Comparison of ENCODE assay signal across 21 cellular contexts in the genomic region with DNA sequence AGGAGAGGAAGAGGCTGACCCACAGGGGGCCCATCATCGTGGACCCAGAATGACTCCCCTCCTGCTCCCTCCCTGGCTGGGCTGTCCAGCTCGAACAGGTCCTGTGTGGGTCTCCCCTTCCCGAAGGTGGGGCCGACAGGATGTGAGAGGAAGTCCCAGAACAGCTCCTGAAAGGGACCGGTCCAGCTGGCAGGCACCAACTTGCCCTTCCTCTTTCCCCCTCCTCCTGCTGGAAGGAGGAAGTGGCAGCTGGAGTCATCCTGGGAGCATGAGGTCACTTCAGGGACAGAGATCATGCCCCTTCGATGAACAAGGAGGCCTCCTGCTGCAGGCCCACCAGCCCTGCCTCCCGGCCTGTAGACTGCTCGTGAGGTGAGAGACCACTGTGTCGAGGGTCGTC. TPM values are rescaled to one million over a fixed set of nuclear protein-coding genes. Genes with fewer than 3 reads are reported as not detected.
DNase-seq lines count a peak whose midpoint lies in the region; ATAC-seq and TF ChIP-seq lines count a peak whose summit lies in the region.
"Had no signal": no experiment of that assay in that cellular context is flagged by ENCODE, and none has a peak within 500 bp of the region (broad histone marks: within the 10 kb centered on the region; RNA-seq: fewer than 3 reads in every experiment).

No MANE protein-coding gene starts in this region.

- H3K4ac ChIP-seq in IMR-90 (ENCODE audit: low read depth, low read length), result no peak overlapping the region

- POLR2A ChIA-PET in IMR-90 (lab: Charles Lee; ENCODE audit: unreplicated experiment), result no interaction called here
- POLR2A ChIA-PET in naive thymus-derived CD4-positive, alpha-beta T cell (lab: Charles Lee), result no interaction called here
- POLR2A ChIA-PET in activated CD4-positive, alpha-beta T cell treated with anti-CD3 and anti-CD28 coated beads for 36 hours (lab: Charles Lee), result no interaction called here

- H3K36me3 Mint-ChIP-seq in naive thymus-derived CD4-positive, alpha-beta T cell, result peaks cover 0 to 10% (median 5%) of the 10 kb centered on the region in 5 donors
- peaks cover 3% of the 10 kb centered on the region for H3K36me3 Mint-ChIP-seq in activated CD4-positive, alpha-beta T cell treated with anti-CD3 and anti-CD28 coated beads for 36 hours (ENCODE audit: low read depth)

- H3K56ac ChIP-seq in IMR-90 (ENCODE audit: extremely low read depth, insufficient read depth, low read length), result no peak overlapping the region

- no peak overlapping the region for H2AK9ac ChIP-seq in IMR-90 (replicated peaks; ENCODE audit: low read depth, low read length, poor library complexity)

- H2AFZ ChIP-seq in IMR-90 (replicated peaks; ENCODE audit: low read length, poor library complexity), result peak overlapping the region; percentile 37

- no peak overlapping the region for H2BK5ac ChIP-seq in IMR-90 (ENCODE audit: low read depth, low read length, poor library complexity, severe bottlenecking)

- no peak for TF ChIP-seq POLR2A in IMR-90 (IDR thresholded peaks at IDR 0.05; ENCODE audit: low read depth, low read length)

- H2BK20ac ChIP-seq in IMR-90 (ENCODE audit: low read depth, low read length), result no peak overlapping the region

- H2AK5ac ChIP-seq in IMR-90 (ENCODE audit: low read depth, low read length), result no peak overlapping the region

- H3K9me1 ChIP-seq in IMR-90 (ENCODE audit: insufficient read depth, low read length), result no peaks in the 10 kb centered on the region

- H3K79me1 ChIP-seq in IMR-90 (ENCODE audit: low read depth in 1 of 2, low read length in 2 of 2), result no peaks in the 10 kb centered on the region

- dilution Hi-C loops in IMR-90 (cut with HindIII; ENCODE audit: low sequenced_read_pairs, unreplicated experiment), result no loop called here

- H3K27ac Mint-ChIP-seq in naive thymus-derived CD4-positive, alpha-beta T cell, result no peak overlapping the region
- no peak overlapping the region for H3K27ac Mint-ChIP-seq in activated CD4-positive, alpha-beta T cell treated with anti-CD3 and anti-CD28 coated beads for 36 hours
- H3K27ac Mint-ChIP-seq: activated CD8-positive, alpha-beta T cell treated with anti-CD3 and anti-CD28 coated beads, Interleukin-2, amount 10 ng/mL, durations not matched to agents 7 days and 5 days had no signal

- H2BK120ac ChIP-seq in IMR-90 (ENCODE audit: low read depth, low read length), result no peak overlapping the region

- TF ChIP-seq CTCF in IMR-90 (conservative IDR thresholded peaks at IDR 0.05; ENCODE audit: low read depth, low read length), result no peak

- no peak overlapping the region for H3K14ac ChIP-seq in IMR-90 (replicated peaks; ENCODE audit: low read depth, low read length)

- in situ Hi-C loops in IMR-90 (cut with MboI; ENCODE audit: low sequenced_read_pairs), result no loop called here

- no peak overlapping the region for H3K9ac ChIP-seq in IMR-90 (ENCODE audit: low read depth, low read length)

- no peak overlapping the region for H3K23ac ChIP-seq in IMR-90 (ENCODE audit: low read depth, low read length)

- intact Hi-C loops in IMR-90 (cut with micrococcal nuclease), result no loop called here
- intact Hi-C loops in naive thymus-derived CD4-positive, alpha-beta T cell (cut with micrococcal nuclease), result no loop called here
- intact Hi-C loops in activated CD4-positive, alpha-beta T cell treated with anti-CD3 and anti-CD28 coated beads for 36 hours (cut with DNase I, micrococcal nuclease), result no loop called here

- peaks cover 0 to 38% (median 5%) of the 10 kb centered on the region in 5 donors for H3K27me3 Mint-ChIP-seq in naive thymus-derived CD4-positive, alpha-beta T cell
- peaks cover 4% of the 10 kb centered on the region for H3K27me3 Mint-ChIP-seq in activated CD4-positive, alpha-beta T cell treated with anti-CD3 and anti-CD28 coated beads for 36 hours

- H4K91ac ChIP-seq in IMR-90 (ENCODE audit: insufficient read depth, low read depth, low read length), result no peak overlapping the region

- WGBS in IMR-90 (ENCODE audit: extremely low coverage in 2 of 2, insufficient read length in 1 of 2), 2 experiments, result 52% methylated on average over 4 of the region's 10 CpGs; no CpG with 5 or more reads in 1 of the 2 experiments

- H3K4me1 Mint-ChIP-seq in naive thymus-derived CD4-positive, alpha-beta T cell, result peaks cover 17 to 23% (median 20%) of the 10 kb centered on the region in 7 donors
- peaks cover 15% of the 10 kb centered on the region for H3K4me1 Mint-ChIP-seq in activated CD4-positive, alpha-beta T cell treated with anti-CD3 and anti-CD28 coated beads for 36 hours

- H3K4me3 Mint-ChIP-seq in naive thymus-derived CD4-positive, alpha-beta T cell, result no peak overlapping the region
- H3K4me3 Mint-ChIP-seq in activated CD4-positive, alpha-beta T cell treated with anti-CD3 and anti-CD28 coated beads for 36 hours, result no peak overlapping the region
- H3K4me3 Mint-ChIP-seq: activated CD8-positive, alpha-beta T cell treated with anti-CD3 and anti-CD28 coated beads, Interleukin-2, amount 10 ng/mL, durations not matched to agents 7 days and 5 days had no signal

- DNase-seq in NOMO-1 treated with DMSO at 0.1 percent for 48 hours (lab: John Stamatoyannopoulos, UW; ENCODE audit: unreplicated experiment), result peak; percentile 11
- no peak for DNase-seq in NOMO-1 treated with dmso at 0.1 percent for 144 hours (lab: John Stamatoyannopoulos, UW; ENCODE audit: unreplicated experiment)
- no peak for DNase-seq in IMR-90
- DNase-seq in UCSD-AML1 (lab: John Stamatoyannopoulos, UW; ENCODE audit: unreplicated experiment), result peak; percentile 53
- no peak for DNase-seq in naive thymus-derived CD4-positive, alpha-beta T cell
- no peak for DNase-seq in hypothalamus (lab: John Stamatoyannopoulos, UW)
- DNase-seq in activated CD4-positive, alpha-beta T cell treated with anti-CD3 and anti-CD28 coated beads for 36 hours, result no peak
- no peak for DNase-seq in hippocampal formation (lab: John Stamatoyannopoulos, UW)
- DNase-seq: activated CD8-positive, alpha-beta T cell treated with anti-CD3 and anti-CD28 coated beads, Interleukin-2, amount 10 ng/mL, durations not matched to agents 7 days and 5 days; activated gamma-delta T cell treated with Interleukin-2 at 50 U/mL for 16 hours; dermis blood vessel endothelial cell; esophagus squamous epithelium; KG1; kidney glomerular epithelial cell; NCI-H187; NCI-H526 treated with DMSO at 0.1 percent for 48 hours; T1000 had no signal

- no TSS peak for BruUV-seq in IMR-90 (replicated peaks; lab: Mats Ljungman, UMichigan)

- ATAC-seq in IMR-90 (ENCODE audit: low read depth), result no peak
- peak; percentile 37 for ATAC-seq in naive thymus-derived CD4-positive, alpha-beta T cell
- no peak for ATAC-seq in activated CD4-positive, alpha-beta T cell treated with anti-CD3 and anti-CD28 coated beads for 36 hours
- ATAC-seq: activated CD8-positive, alpha-beta T cell treated with anti-CD3 and anti-CD28 coated beads, Interleukin-2, amount 10 ng/mL, durations not matched to agents 7 days and 5 days had no signal

- no peaks in the 10 kb centered on the region for H3K4me1 ChIP-seq in IMR-90 (ENCODE audit: control insufficient read depth, insufficient read depth, low read length)
- peaks cover 6 to 18% of the 10 kb centered on the region in 2 donors for H3K4me1 ChIP-seq in naive thymus-derived CD4-positive, alpha-beta T cell (ENCODE audit: control insufficient read depth in 2 of 2, insufficient read depth in 2 of 2, low read length in 2 of 2)
- H3K4me1 ChIP-seq: A549, prostate gland had no signal

- H3K36me3 ChIP-seq in IMR-90 (ENCODE audit: control insufficient read depth, insufficient read depth, low read length), result no peaks in the 10 kb centered on the region
- no peaks in the 10 kb centered on the region for H3K36me3 ChIP-seq in naive thymus-derived CD4-positive, alpha-beta T cell (ENCODE audit: control insufficient read depth in 2 of 3, insufficient read depth in 3 of 3, low read length in 3 of 3)
- H3K36me3 ChIP-seq: esophagus squamous epithelium, prostate gland had no signal

- H3K9me3 Mint-ChIP-seq in naive thymus-derived CD4-positive, alpha-beta T cell, result peaks cover 0 to 17% (median 3%) of the 10 kb centered on the region in 11 donors
- H3K9me3 Mint-ChIP-seq in activated CD4-positive, alpha-beta T cell treated with anti-CD3 and anti-CD28 coated beads for 36 hours (ENCODE audit: low read depth), result no peaks in the 10 kb centered on the region

- TF ChIP-seq RAD21 in IMR-90 (IDR thresholded peaks at IDR 0.05; ENCODE audit: low read length), result no peak

- CTCF ChIA-PET in IMR-90 (lab: Yijun Ruan, JAX), result no interaction called here
- CTCF ChIA-PET in naive thymus-derived CD4-positive, alpha-beta T cell (lab: Charles Lee), result interaction anchor here (1.4 kb wide), 1 partner anchor 23 kb away, joined by 7 read pairs; no protein-coding TSS in a partner anchor
- CTCF ChIA-PET in activated CD4-positive, alpha-beta T cell treated with anti-CD3 and anti-CD28 coated beads for 36 hours (lab: Charles Lee), result no interaction called here

- H3K9me3 ChIP-seq in IMR-90 (ENCODE audit: control insufficient read depth, insufficient read depth, low read length), result peaks cover 2% of the 10 kb centered on the region
- no peaks in the 10 kb centered on the region for H3K9me3 ChIP-seq in naive thymus-derived CD4-positive, alpha-beta T cell (ENCODE audit: control insufficient read depth in 2 of 3, low read length in 3 of 3)
- H3K9me3 ChIP-seq: A549, esophagus squamous epithelium, prostate gland had no signal

- no peak overlapping the region for H4K8ac ChIP-seq in IMR-90 (ENCODE audit: low read depth in 2 of 2, low read length in 2 of 2)

- H4K5ac ChIP-seq in IMR-90 (ENCODE audit: low read depth, low read length), result no peak overlapping the region

- H4K20me1 ChIP-seq in IMR-90 (ENCODE audit: insufficient read depth, low read length), result no peaks in the 10 kb centered on the region

- no peak overlapping the region for H3K27ac ChIP-seq in IMR-90 (ENCODE audit: insufficient read depth, low read length)
- no peak overlapping the region for H3K27ac ChIP-seq in naive thymus-derived CD4-positive, alpha-beta T cell (ENCODE audit: low read depth, low read length)
- H3K27ac ChIP-seq: A549, esophagus squamous epithelium, prostate gland had no signal

- no peak overlapping the region for H3K4me2 ChIP-seq in IMR-90 (ENCODE audit: low read depth, low read length)
- H3K4me2 ChIP-seq: A549 had no signal

- H3K18ac ChIP-seq in IMR-90 (ENCODE audit: low read depth, low read length), result no peak overlapping the region

- H2BK15ac ChIP-seq in IMR-90 (ENCODE audit: low read depth, low read length), result no peak overlapping the region

- H3K4me3 ChIP-seq in IMR-90 (ENCODE audit: insufficient read depth, low read depth, low read length), result no peak overlapping the region
- no peak overlapping the region for H3K4me3 ChIP-seq in naive thymus-derived CD4-positive, alpha-beta T cell (ENCODE audit: low read length)
- H3K4me3 ChIP-seq: A549, esophagus squamous epithelium, prostate gland had no signal

- H3K27me3 ChIP-seq in IMR-90 (ENCODE audit: control insufficient read depth, insufficient read depth, low read length), result peaks cover 68% of the 10 kb centered on the region
- no peaks in the 10 kb centered on the region for H3K27me3 ChIP-seq in naive thymus-derived CD4-positive, alpha-beta T cell (ENCODE audit: control insufficient read depth in 2 of 2, insufficient read depth in 2 of 2, low read length in 2 of 2)

RNA-seq across cellular contexts. Expression of a gene that starts 35.0 kb away (rescaled TPM):
- 0.18 and 0.28 TPM in 2 replicates for total RNA-seq in IMR-90 (2012; rRNA removed)
- 0.99 and 1.2 TPM in 2 replicates for polyA plus RNA-seq in IMR-90 (2012; rRNA removed)
- polyA plus RNA-seq in IMR-90 (2012; cell fraction: cytosol; rRNA removed), result 1.5 and 1.6 TPM in 2 replicates
- 4.0 and 6.6 TPM in 2 replicates for polyA plus RNA-seq in IMR-90 (2012; cell fraction: nucleus; rRNA removed; ENCODE audit: low replicate concordance)
- 1 to 10 TPM in 4 of 5 experiments, under 1 TPM in 1; 0.73 to 2.4 (median 1.5) TPM for total RNA-seq in naive thymus-derived CD4-positive, alpha-beta T cell
- under 1 TPM; 0.38 to 0.64 TPM for polyA plus RNA-seq in naive thymus-derived CD4-positive, alpha-beta T cell
- total RNA-seq in activated CD4-positive, alpha-beta T cell treated with anti-CD3 and anti-CD28 coated beads for 36 hours, result 1 to 10 TPM; 3.1 to 3.5 TPM
- total RNA-seq: myocyte, RPMI7951 had no signal

Comparison
In these comparisons a context has a peak if more than half of its experiments do, and no peak if none do; other contexts are left out.
1. DNase-seq: peak in NOMO-1 treated with DMSO at 0.1 percent for 48 hours (single experiment) and UCSD-AML1 (single experiment); none in NOMO-1 treated with dmso at 0.1 percent for 144 hours (single experiment), IMR-90 (single experiment), naive thymus-derived CD4-positive, alpha-beta T cell (0 of 9), hypothalamus (0 of 51), activated CD4-positive, alpha-beta T cell treated with anti-CD3 and anti-CD28 coated beads for 36 hours (single experiment) and hippocampal formation (0 of 2).